18 cellular contexts compared by ENCODE assay signal in the genomic region with DNA sequence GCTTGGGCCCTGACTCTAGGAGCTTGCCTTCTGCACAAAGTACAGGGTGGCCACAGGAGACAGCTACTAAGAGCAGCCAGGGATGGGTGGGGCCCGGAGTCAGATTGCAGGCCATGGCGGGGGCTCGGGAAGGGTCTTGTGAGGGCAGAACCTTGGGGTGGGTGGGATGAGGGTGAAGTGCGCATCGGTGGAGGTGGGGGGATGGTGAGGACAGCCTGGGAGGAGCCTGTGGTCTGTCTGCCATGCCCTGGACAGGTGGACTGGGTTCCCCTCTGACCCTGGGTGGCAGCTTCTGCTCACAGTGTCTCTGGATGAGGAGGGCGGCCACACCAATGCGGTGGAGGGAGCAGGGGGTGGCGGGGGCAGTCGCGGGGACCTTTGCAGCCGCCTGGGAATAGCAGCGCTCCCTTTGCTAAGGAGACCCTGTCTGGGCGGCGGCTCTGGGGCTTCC.
DNase-seq lines count a peak whose midpoint lies in the region; ATAC-seq and TF ChIP-seq lines count a peak whose summit lies in the region.
"Had no signal": no experiment of that assay in that cellular context is flagged by ENCODE, and none has a peak within 500 bp of the region (broad histone marks: within the 10 kb centered on the region; RNA-seq: fewer than 3 reads in every experiment).

No MANE protein-coding gene starts in this region.

- peak overlapping the region; percentile 64 for H3K27ac ChIP-seq in OCI-LY1 (ENCODE audit: low read depth, low read length, poor library complexity, severe bottlenecking)
- H3K27ac ChIP-seq in lower lobe of right lung, result no peak overlapping the region
- no peak overlapping the region for H3K27ac ChIP-seq in spleen
- H3K27ac ChIP-seq: SJSA1 had no signal

- WGBS in spleen, 5 donors, result 88 to 95% (median 92%) methylated on average over 14 of the region's 14 CpGs

- H3F3A ChIP-seq in OCI-LY1 (ENCODE audit: insufficient read depth, low read length), result 0 out of 2 replicates have a peak, but pooled peaks cover 6% of the 10 kb centered on the region

- ATAC-seq in activated naive CD8-positive, alpha-beta T cell treated with anti-CD3 and anti-CD28 coated beads, Interleukin-2, amount 10 ng/mL, durations not matched to agents 7 days and 5 days (ENCODE audit: low read depth), result no peak
- no peak for ATAC-seq in lower lobe of right lung

- H3K4me1 Mint-ChIP-seq in activated naive CD8-positive, alpha-beta T cell treated with anti-CD3 and anti-CD28 coated beads, Interleukin-2, amount 10 ng/mL, durations not matched to agents 7 days and 5 days, result peaks cover 17% of the 10 kb centered on the region
- H3K4me1 Mint-ChIP-seq in activated naive CD8-positive, alpha-beta T cell treated with anti-CD3 and anti-CD28 coated beads for 36 hours, result peaks cover 7% of the 10 kb centered on the region

- H2AFZ ChIP-seq in OCI-LY1 (ENCODE audit: low read length), result no peak overlapping the region

- no peaks in the 10 kb centered on the region for H3K27me3 Mint-ChIP-seq in activated naive CD8-positive, alpha-beta T cell treated with anti-CD3 and anti-CD28 coated beads, Interleukin-2, amount 10 ng/mL, durations not matched to agents 7 days and 5 days
- H3K27me3 Mint-ChIP-seq in activated naive CD8-positive, alpha-beta T cell treated with anti-CD3 and anti-CD28 coated beads for 36 hours, result no peaks in the 10 kb centered on the region
- H3K27me3 Mint-ChIP-seq: IgD-negative memory B cell had no signal

- H3K36me3 Mint-ChIP-seq in activated naive CD8-positive, alpha-beta T cell treated with anti-CD3 and anti-CD28 coated beads, Interleukin-2, amount 10 ng/mL, durations not matched to agents 7 days and 5 days, result peaks cover 1% of the 10 kb centered on the region
- peaks cover 3% of the 10 kb centered on the region for H3K36me3 Mint-ChIP-seq in activated naive CD8-positive, alpha-beta T cell treated with anti-CD3 and anti-CD28 coated beads for 36 hours

- H3K9me3 Mint-ChIP-seq in activated naive CD8-positive, alpha-beta T cell treated with anti-CD3 and anti-CD28 coated beads, Interleukin-2, amount 10 ng/mL, durations not matched to agents 7 days and 5 days, result no peaks in the 10 kb centered on the region
- no peaks in the 10 kb centered on the region for H3K9me3 Mint-ChIP-seq in activated naive CD8-positive, alpha-beta T cell treated with anti-CD3 and anti-CD28 coated beads for 36 hours
- H3K9me3 Mint-ChIP-seq: IgD-negative memory B cell had no signal

- H3K9me3 ChIP-seq in OCI-LY1 (ENCODE audit: low read length) (no peaks in the 10 kb centered on the region), lower lobe of right lung (no peaks in the 10 kb centered on the region), spleen (no peaks in the 10 kb centered on the region)
- H3K9me3 ChIP-seq: SJSA1 had no signal

- H3K4me1 ChIP-seq in OCI-LY1 (ENCODE audit: insufficient read depth, low read length, severe bottlenecking) (peaks cover 67% of the 10 kb centered on the region), lower lobe of right lung (no peaks in the 10 kb centered on the region), spleen (peaks cover 0 to 60% (median 19%) of the 10 kb centered on the region in 6 donors)
- H3K4me1 ChIP-seq: SJSA1 had no signal

- no peaks in the 10 kb centered on the region for H3K36me3 ChIP-seq in OCI-LY1 (ENCODE audit: insufficient read depth, low read length)
- H3K36me3 ChIP-seq in lower lobe of right lung, result peaks cover 15% of the 10 kb centered on the region
- H3K36me3 ChIP-seq in spleen, result peaks cover 0 to 41% (median 5%) of the 10 kb centered on the region in 6 donors
- H3K36me3 ChIP-seq: SJSA1 had no signal

- H3K9me2 ChIP-seq in OCI-LY1 (ENCODE audit: low read depth, low read length), result no peaks in the 10 kb centered on the region

- H4K20me1 ChIP-seq in OCI-LY1 (ENCODE audit: insufficient read depth, low read length), result no peaks in the 10 kb centered on the region

- no peak overlapping the region for H3K4me2 ChIP-seq in OCI-LY1 (ENCODE audit: low read length)

- H3K4me3 Mint-ChIP-seq in activated naive CD8-positive, alpha-beta T cell treated with anti-CD3 and anti-CD28 coated beads, Interleukin-2, amount 10 ng/mL, durations not matched to agents 7 days and 5 days, result no peak overlapping the region
- no peak overlapping the region for H3K4me3 Mint-ChIP-seq in activated naive CD8-positive, alpha-beta T cell treated with anti-CD3 and anti-CD28 coated beads for 36 hours
- H3K4me3 Mint-ChIP-seq: IgD-negative memory B cell had no signal

- no peak overlapping the region for H3K9ac ChIP-seq in OCI-LY1 (ENCODE audit: low read length)

- TF ChIP-seq POLR2A in spleen (IDR thresholded peaks at IDR 0.05), result no peak

- H3K27ac Mint-ChIP-seq in activated naive CD8-positive, alpha-beta T cell treated with anti-CD3 and anti-CD28 coated beads, Interleukin-2, amount 10 ng/mL, durations not matched to agents 7 days and 5 days, result peak overlapping the region; percentile 32
- H3K27ac Mint-ChIP-seq in activated naive CD8-positive, alpha-beta T cell treated with anti-CD3 and anti-CD28 coated beads for 36 hours, result no peak overlapping the region
- H3K27ac Mint-ChIP-seq: IgD-negative memory B cell had no signal

- POLR2A ChIA-PET in activated naive CD8-positive, alpha-beta T cell treated with anti-CD3 and anti-CD28 coated beads, Interleukin-2, amount 10 ng/mL, durations not matched to agents 7 days and 5 days (lab: Charles Lee), result no interaction called here

- H3K79me2 ChIP-seq in OCI-LY1 (ENCODE audit: insufficient read depth, low read length), result no peaks in the 10 kb centered on the region

- TF ChIP-seq CTCF in OCI-LY1 (IDR thresholded peaks at IDR 0.05; ENCODE audit: low read length) (no peak), lower lobe of right lung (IDR thresholded peaks at IDR 0.05) (no peak), spleen (IDR thresholded peaks at IDR 0.05 in 8 of 11, conservative IDR thresholded peaks at IDR 0.05 in 3 of 11) (no peak)

- H3K27me3 ChIP-seq in OCI-LY1 (ENCODE audit: insufficient read depth, low read length) (no peaks in the 10 kb centered on the region), lower lobe of right lung (ENCODE audit: low read depth) (no peaks in the 10 kb centered on the region), spleen (replicated peaks in 1 of 7) (no peaks in the 10 kb centered on the region)
- H3K27me3 ChIP-seq: SJSA1 had no signal

- no peak overlapping the region for H3K4me3 ChIP-seq in OCI-LY1 (ENCODE audit: low read depth, low read length, poor library complexity, severe bottlenecking)
- H3K4me3 ChIP-seq in lower lobe of right lung, result no peak overlapping the region
- H3K4me3 ChIP-seq in spleen, result no peak overlapping the region
- H3K4me3 ChIP-seq: SJSA1 had no signal

- intact Hi-C loops in lower lobe of right lung (cut with DNase I), result no loop called here
- intact Hi-C loops in spleen (cut with DNase I; ENCODE audit: low total_unique reads), result no loop called here

- no peak for DNase-seq in activated naive CD8-positive, alpha-beta T cell treated with anti-CD3 and anti-CD28 coated beads, Interleukin-2, amount 10 ng/mL, durations not matched to agents 7 days and 5 days
- DNase-seq in activated naive CD8-positive, alpha-beta T cell treated with anti-CD3 and anti-CD28 coated beads for 36 hours, result no peak
- DNase-seq in lower lobe of right lung (peak; percentile 38), spleen (peak; percentile 68), NCI-H2029 treated with DMSO at 0.1 percent for 48 hours (lab: John Stamatoyannopoulos, UW) (no peak), NCI-H2107 treated with DMSO at 0.1 percent for 48 hours (lab: John Stamatoyannopoulos, UW; ENCODE audit: unreplicated experiment) (no peak)
- DNase-seq in stimulated activated CD4-positive, alpha-beta T cell treated with anti-CD3 and anti-CD28 coated beads, Interleukin-2, amount 100 ng/mL, for 48 hours, result no peak
- DNase-seq: DMS79, GOT3, Karpas-422, MM.1S, NCI-H1092, NCI-H2081 treated with DMSO at 0.1 percent for 48 hours, NCI-H226, NCI-H524 treated with DMSO at 0.1 percent for 48 hours had no signal

Comparison
In these comparisons a context has a peak if more than half of its experiments do, and no peak if none do; other contexts are left out.
1. DNase-seq: peak in lower lobe of right lung (single experiment) and spleen (single experiment); none in activated naive CD8-positive, alpha-beta T cell treated with anti-CD3 and anti-CD28 coated beads, Interleukin-2, amount 10 ng/mL, durations not matched to agents 7 days and 5 days (single experiment), activated naive CD8-positive, alpha-beta T cell treated with anti-CD3 and anti-CD28 coated beads for 36 hours (single experiment), stimulated activated CD4-positive, alpha-beta T cell treated with anti-CD3 and anti-CD28 coated beads, Interleukin-2, amount 100 ng/mL, for 48 hours (0 of 2), NCI-H2029 treated with DMSO at 0.1 percent for 48 hours (single experiment) and NCI-H2107 treated with DMSO at 0.1 percent for 48 hours (single experiment).